ENCODE assay signal across 23 cellular contexts in the genomic region with DNA sequence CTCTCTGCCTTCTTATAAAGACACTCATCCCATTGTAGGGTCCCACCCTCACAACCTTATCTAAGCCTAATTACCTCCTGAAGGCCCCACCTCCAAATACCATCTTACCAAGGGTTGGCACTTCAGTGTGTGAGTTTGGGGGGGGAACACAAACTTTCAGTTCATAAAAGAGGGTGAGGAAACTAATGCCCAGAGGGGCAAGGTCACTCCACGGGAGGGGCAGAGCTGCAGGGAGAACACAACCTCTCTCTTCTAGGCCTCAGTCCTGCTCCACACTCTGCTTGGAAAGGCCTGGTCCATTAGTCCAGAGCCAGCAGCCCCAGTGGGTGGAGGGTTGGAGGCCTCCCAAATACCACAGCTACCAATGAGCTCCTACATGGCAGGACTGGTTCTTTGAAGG. TPM values are rescaled to one million over a fixed set of nuclear protein-coding genes. Genes with fewer than 3 reads are reported as not detected.
DNase-seq lines count a peak whose midpoint lies in the region; ATAC-seq, FAIRE-seq and TF ChIP-seq lines count a peak whose summit lies in the region.
"Had no signal": no experiment of that assay in that cellular context is flagged by ENCODE, and none has a peak within 500 bp of the region (broad histone marks: within the 10 kb centered on the region; RNA-seq: fewer than 3 reads in every experiment).

No MANE protein-coding gene starts in this region.

- no peak overlapping the region for H2BK15ac ChIP-seq in IMR-90 (ENCODE audit: low read depth, low read length)

- peak overlapping the region; percentile 28 for H2AK9ac ChIP-seq in IMR-90 (replicated peaks; ENCODE audit: low read depth, low read length, poor library complexity)

- CTCF ChIA-PET in Caco-2 (lab: Charles Lee) (interaction anchor here (1.1 to 1.4 kb wide), 2 partner anchors 14 to 82 kb away, joined by 3 to 15 read pairs; no protein-coding TSS in a partner anchor), IMR-90 (lab: Yijun Ruan, JAX) (no interaction called here), K562 (lab: Yijun Ruan, JAX; ENCODE audit: low intra/inter-chr PET ratio) (interaction anchor here (0.7 kb wide), 1 partner anchor 118 kb away, joined by 4 read pairs; no protein-coding TSS in a partner anchor)

- no peak overlapping the region for H4K8ac ChIP-seq in IMR-90 (ENCODE audit: low read depth in 2 of 2, low read length in 2 of 2)

- dilution Hi-C loops in IMR-90 (cut with HindIII; ENCODE audit: low sequenced_read_pairs, unreplicated experiment), result no loop called here

- peak overlapping the region; percentile 14 for H3K27ac Mint-ChIP-seq in Caco-2 (ENCODE audit: unreplicated experiment)
- H3K27ac Mint-ChIP-seq: CD14-positive monocyte, GM23338 had no signal

- no peak overlapping the region for H3K9ac ChIP-seq in IMR-90 (ENCODE audit: low read depth, low read length)
- peak overlapping the region; percentile 42 to 84; a peak in 2 of 4 replicates for H3K9ac ChIP-seq in K562 (ENCODE audit: insufficient read depth in 1 of 2, low read depth in 2 of 2, low read length in 2 of 2)
- H3K9ac ChIP-seq in mucosa of rectum (ENCODE audit: low read depth in 1 of 2, low read length in 2 of 2), result peak overlapping the region; percentile 70 to 73
- H3K9ac ChIP-seq: SK-N-SH had no signal

- no peak overlapping the region for H3K14ac ChIP-seq in IMR-90 (replicated peaks; ENCODE audit: low read depth, low read length)

- H3K36me3 ChIP-seq in Caco-2 (ENCODE audit: control insufficient read depth, insufficient read depth, low read length) (no peaks in the 10 kb centered on the region), IMR-90 (ENCODE audit: control insufficient read depth, insufficient read depth, low read length) (no peaks in the 10 kb centered on the region), K562 (ENCODE audit: control insufficient read depth, insufficient read depth, low read length) (no peaks in the 10 kb centered on the region), mucosa of rectum (ENCODE audit: control insufficient read depth in 2 of 2, insufficient read depth in 2 of 2, low read length in 2 of 2) (no peaks in the 10 kb centered on the region), upper lobe of left lung (no peaks in the 10 kb centered on the region)

- H3K4me2 ChIP-seq in IMR-90 (ENCODE audit: low read depth, low read length) (no peak overlapping the region), K562 (ENCODE audit: insufficient read depth, low read length) (no peak overlapping the region)
- H3K4me2 ChIP-seq: GM23338, SK-N-SH had no signal

- H3K27me3 ChIP-seq in Caco-2 (replicated peaks; ENCODE audit: control insufficient read depth, insufficient read depth, low read length) (no peaks in the 10 kb centered on the region), IMR-90 (ENCODE audit: control insufficient read depth, insufficient read depth, low read length) (no peaks in the 10 kb centered on the region), K562 (ENCODE audit: control insufficient read depth in 2 of 2, insufficient read depth in 2 of 2, low read length in 2 of 2) (no peaks in the 10 kb centered on the region), mucosa of rectum (ENCODE audit: control insufficient read depth in 2 of 2, insufficient read depth in 2 of 2, low read length in 2 of 2) (no peaks in the 10 kb centered on the region), upper lobe of left lung (no peaks in the 10 kb centered on the region)

- H3K4me3 Mint-ChIP-seq in Caco-2 (ENCODE audit: unreplicated experiment), result no peak overlapping the region
- H3K4me3 Mint-ChIP-seq: CD14-positive monocyte, GM23338 had no signal

- TF ChIP-seq EP300 in K562 (IDR thresholded peaks at IDR 0.05; ENCODE audit: low read length) (no peak), upper lobe of left lung (IDR thresholded peaks at IDR 0.05) (no peak)

- H2BK20ac ChIP-seq in IMR-90 (ENCODE audit: low read depth, low read length), result no peak overlapping the region

- ATAC-seq in IMR-90 (ENCODE audit: low read depth) (no peak), K562 (no peak), GM19452 (IDR thresholded peaks at IDR 0.05; ENCODE audit: unreplicated experiment) (no peak), upper lobe of left lung (ENCODE audit: low FRiP score in 2 of 2) (no peak)
- ATAC-seq: GM12878, GM23338 had no signal

- H3K4me1 Mint-ChIP-seq in Caco-2 (ENCODE audit: low read depth, unreplicated experiment), result peaks cover 26% of the 10 kb centered on the region

- H3K4me3 ChIP-seq in Caco-2 (ENCODE audit: low read depth, low read length), result no peak overlapping the region
- H3K4me3 ChIP-seq in IMR-90 (ENCODE audit: insufficient read depth, low read depth, low read length), result no peak overlapping the region
- no peak overlapping the region for H3K4me3 ChIP-seq in K562
- H3K4me3 ChIP-seq in mucosa of rectum (ENCODE audit: low read length in 2 of 2), result peak overlapping the region; percentile 34 to 58
- H3K4me3 ChIP-seq in upper lobe of left lung, result no peak overlapping the region
- H3K4me3 ChIP-seq: GM12878, GM23338 had no signal

- TF ChIP-seq CTCF in Caco-2 (IDR thresholded peaks at IDR 0.05; ENCODE audit: insufficient read depth in 1 of 2, low read depth in 1 of 2, low read length in 1 of 2, severe bottlenecking in 1 of 2, unreplicated experiment in 1 of 2), result no peak
- no peak for TF ChIP-seq CTCF in IMR-90 (conservative IDR thresholded peaks at IDR 0.05; ENCODE audit: low read depth, low read length)
- no peak for TF ChIP-seq CTCF in K562 (IDR thresholded peaks at IDR 0.05 in 2 of 3, conservative IDR thresholded peaks at IDR 0.05 in 1 of 3; ENCODE audit: insufficient read depth in 2 of 3, low read depth in 1 of 3, low read length in 3 of 3)
- TF ChIP-seq CTCF in upper lobe of left lung (IDR thresholded peaks at IDR 0.05), result no peak

- no peak overlapping the region for H3K4ac ChIP-seq in IMR-90 (ENCODE audit: low read depth, low read length)

- H3K4me1 ChIP-seq in Caco-2, result peaks cover 37% of the 10 kb centered on the region
- H3K4me1 ChIP-seq in IMR-90 (ENCODE audit: control insufficient read depth, insufficient read depth, low read length), result 0 out of 2 replicates have a peak, but pooled peaks cover 4% of the 10 kb centered on the region
- peaks cover 20 to 23% of the 10 kb centered on the region in 2 experiments; a peak in 4 of 5 replicates for H3K4me1 ChIP-seq in K562 (replicated peaks in 1 of 2; ENCODE audit: control insufficient read depth in 2 of 2, insufficient read depth in 2 of 2, low read length in 2 of 2)
- peaks cover 33 to 39% of the 10 kb centered on the region in 2 donors for H3K4me1 ChIP-seq in mucosa of rectum (ENCODE audit: control insufficient read depth in 2 of 2, insufficient read depth in 2 of 2, low read length in 2 of 2)
- H3K4me1 ChIP-seq in upper lobe of left lung, result peaks cover 17 to 31% (median 27%) of the 10 kb centered on the region in 4 donors

- H3K79me2 ChIP-seq in K562 (ENCODE audit: control insufficient read depth, insufficient read depth, low read length), result no peaks in the 10 kb centered on the region

- H2BK5ac ChIP-seq in IMR-90 (ENCODE audit: low read depth, low read length, poor library complexity, severe bottlenecking), result no peak overlapping the region

- TF ChIP-seq POLR2A in IMR-90 (IDR thresholded peaks at IDR 0.05; ENCODE audit: low read depth, low read length), result no peak
- TF ChIP-seq POLR2A in K562 (conservative IDR thresholded peaks at IDR 0.05), result no peak
- no peak for TF ChIP-seq POLR2A in upper lobe of left lung (IDR thresholded peaks at IDR 0.05)

- no peak overlapping the region for H2BK120ac ChIP-seq in IMR-90 (ENCODE audit: low read depth, low read length)

- no peak overlapping the region for H3K27ac ChIP-seq in IMR-90 (ENCODE audit: insufficient read depth, low read length)
- peak overlapping the region; percentile 55; the same call in 2 of the 3 replicates for H3K27ac ChIP-seq in K562 (ENCODE audit: extremely low read depth, low read depth, low read length)
- peak overlapping the region; percentile 97 to 98 for H3K27ac ChIP-seq in mucosa of rectum (ENCODE audit: low read depth in 2 of 2, low read length in 2 of 2)
- H3K27ac ChIP-seq in upper lobe of left lung, result no peak overlapping the region

- H3K23ac ChIP-seq in IMR-90 (ENCODE audit: low read depth, low read length), result no peak overlapping the region; the same call in 1 of the 2 replicates

- POLR2A ChIA-PET in Caco-2 (lab: Charles Lee) (no interaction called here), IMR-90 (lab: Charles Lee; ENCODE audit: unreplicated experiment) (no interaction called here), K562 (lab: Yijun Ruan, JAX) (interaction anchor here (0.5 to 1.4 kb wide), 4 partner anchors 15 to 424 kb away, joined by 3 to 6 read pairs (median 4); a partner anchor contains a TSS)

- peaks cover 7% of the 10 kb centered on the region; the same call in 1 of the 2 replicates for H3K9me1 ChIP-seq in IMR-90 (ENCODE audit: insufficient read depth, low read length)
- H3K9me1 ChIP-seq in K562 (ENCODE audit: control insufficient read depth, insufficient read depth, low read length), result no peaks in the 10 kb centered on the region

- no peak overlapping the region for H3K56ac ChIP-seq in IMR-90 (ENCODE audit: extremely low read depth, insufficient read depth, low read length)

- H3K9me3 Mint-ChIP-seq in Caco-2 (ENCODE audit: unreplicated experiment), result no peaks in the 10 kb centered on the region
- H3K9me3 Mint-ChIP-seq: CD14-positive monocyte, GM23338 had no signal

- WGBS in IMR-90 (ENCODE audit: extremely low coverage in 2 of 2, insufficient read length in 1 of 2), 2 experiments, result no CpG with 5 or more reads among the region's 1 CpG
- WGBS in K562 (ENCODE audit: insufficient coverage, low coverage, missing lambda C conversion rate), result 40% methylated on average over 1 of the region's 1 CpG
- WGBS in upper lobe of left lung, 2 donors, result 67 to 78% methylated on average over 1 of the region's 1 CpG

- H3K79me1 ChIP-seq in IMR-90 (ENCODE audit: low read depth in 1 of 2, low read length in 2 of 2), result no peaks in the 10 kb centered on the region

- no peak overlapping the region for H2AFZ ChIP-seq in IMR-90 (replicated peaks; ENCODE audit: low read length, poor library complexity)
- peak overlapping the region; percentile 81 for H2AFZ ChIP-seq in K562 (ENCODE audit: low read depth, low read length)
- H2AFZ ChIP-seq: GM23338 had no signal

- in situ Hi-C loops in IMR-90 (cut with MboI; ENCODE audit: low sequenced_read_pairs), result no loop called here
- in situ Hi-C loops in K562 (cut with MboI), result loop anchor here (5.0 kb wide), 1 partner anchor 152 kb away; no protein-coding TSS in a partner anchor

- no peak for DNase-seq in Caco-2
- DNase-seq in IMR-90, result no peak
- DNase-seq in K562 (ENCODE audit: extremely low read depth in 1 of 4, low spot score in 3 of 4), result no peak
- no peak for DNase-seq in upper lobe of left lung
- DNase-seq in activated CD4-positive, alpha-beta T cell treated with anti-CD3 and anti-CD28 coated beads, Interleukin-2, amount 50 U/mL, for 1 hour, result no peak
- DNase-seq: COR-L47, GF-D8, Karpas-422, NCI-H226, NCI-H524, NCI-H82, OCI-M1, SHP77 treated with DMSO at 0.1 percent for 48 hours, SK-N-SH had no signal

- H3K9me3 ChIP-seq in Caco-2 (no peaks in the 10 kb centered on the region), IMR-90 (ENCODE audit: control insufficient read depth, insufficient read depth, low read length) (no peaks in the 10 kb centered on the region), K562 (replicated peaks; ENCODE audit: control insufficient read depth, insufficient read depth, low read depth, low read length) (no peaks in the 10 kb centered on the region), mucosa of rectum (ENCODE audit: control insufficient read depth in 2 of 2, low read length in 2 of 2) (no peaks in the 10 kb centered on the region), upper lobe of left lung (no peaks in the 10 kb centered on the region)
- H3K9me3 ChIP-seq: SK-N-SH had no signal

- H4K5ac ChIP-seq in IMR-90 (ENCODE audit: low read depth, low read length), result no peak overlapping the region

- TF ChIP-seq RAD21 in IMR-90 (IDR thresholded peaks at IDR 0.05; ENCODE audit: low read length), result no peak
- no peak for TF ChIP-seq RAD21 in K562 (CRISPR knock-in tag; conservative IDR thresholded peaks at IDR 0.05 in 1 of 2, IDR thresholded peaks at IDR 0.05 in 1 of 2)

- H3K27me3 Mint-ChIP-seq in Caco-2 (ENCODE audit: insufficient read depth, unreplicated experiment), result no peaks in the 10 kb centered on the region

- FAIRE-seq in K562 (lab: Jason Lieb, UNC), result no peak
- FAIRE-seq: GM12878, GM19239 had no signal

- BruUV-seq in Caco-2 (replicated peaks; lab: Mats Ljungman, UMichigan), result no TSS peak
- BruUV-seq in IMR-90 (replicated peaks; lab: Mats Ljungman, UMichigan), result no TSS peak
- BruUV-seq in K562 (replicated peaks; lab: Mats Ljungman, UMichigan), result no TSS peak

- no peaks in the 10 kb centered on the region for H4K20me1 ChIP-seq in IMR-90 (ENCODE audit: insufficient read depth, low read length)
- no peaks in the 10 kb centered on the region for H4K20me1 ChIP-seq in K562 (replicated peaks; ENCODE audit: control insufficient read depth, insufficient read depth, low read length)

- H2AK5ac ChIP-seq in IMR-90 (ENCODE audit: low read depth, low read length), result no peak overlapping the region

- no peak overlapping the region for H3K18ac ChIP-seq in IMR-90 (ENCODE audit: low read depth, low read length)

- H3K36me3 Mint-ChIP-seq in Caco-2 (ENCODE audit: insufficient read depth, unreplicated experiment), result no peaks in the 10 kb centered on the region

- intact Hi-C loops in Caco-2 (cut with micrococcal nuclease; ENCODE audit: unreplicated experiment), result loop anchor here (5.0 kb wide), 1 partner anchor 152 kb away; no protein-coding TSS in a partner anchor
- intact Hi-C loops in IMR-90 (cut with micrococcal nuclease), result loop anchor here (5.0 kb wide), 1 partner anchor 152 kb away; no protein-coding TSS in a partner anchor
- intact Hi-C loops in K562 (cut with micrococcal nuclease), result no loop called here

- H4K91ac ChIP-seq in IMR-90 (ENCODE audit: insufficient read depth, low read depth, low read length), result no peak overlapping the region

RNA-seq across cellular contexts. Expression of a gene that starts 2.7 kb away (rescaled TPM):
- total RNA-seq in Caco-2 (2022) (0.79 and 1.4 TPM in 2 replicates), IMR-90 (2012; rRNA removed) (0.36 and 0.56 TPM in 2 replicates), K562 (2014; rRNA removed) (7.0 and 7.3 TPM in 2 replicates), K562 (2014; rRNA removed; fragmentation: Illumina TruSeq; extraction: Trizol) (2.5 and 3.1 TPM in 2 replicates), K562 (2015; rRNA removed; fragmentation: Illumina TruSeq; extraction: Trizol) (4.4 and 4.8 TPM in 2 replicates), K562 (2021) (8.7 TPM in 2 replicates), upper lobe of left lung (10 to 100 TPM in 1 of 6 donors, 1 to 10 TPM in 5; 1.7 to 36.7 (median 6.0) TPM)
- polyA plus RNA-seq in IMR-90 (2012; rRNA removed) (1.2 and 1.6 TPM in 2 replicates), K562 (2011; rRNA removed) (7.2 and 9.0 TPM in 2 replicates), K562 (2014; fragmentation: Illumina TruSeq; extraction: Trizol) (8.9 and 10.0 TPM in 2 replicates), K562 (2014; fragmentation: Nextera tagmentation; extraction: Ambion mirVana) (1 to 10 TPM; 1.7 to 1.9 TPM), K562 (2014; rRNA removed) (5.2 and 6.4 TPM in 2 replicates)
- polyA plus RNA-seq in IMR-90 (2012; cell fraction: cytosol; rRNA removed), result 0.47 and 1.5 TPM in 2 replicates
- polyA plus RNA-seq in IMR-90 (2012; cell fraction: nucleus; rRNA removed; ENCODE audit: low replicate concordance), result 1.1 and 1.2 TPM in 2 replicates
- 6.5 and 18.2 TPM in 2 replicates for total RNA-seq in K562 (2011; cell fraction: chromatin; rRNA removed; ENCODE audit: low replicate concordance)
- 10.7 and 15.0 TPM in 2 replicates for total RNA-seq in K562 (2011; cell fraction: nucleolus; rRNA removed)
- total RNA-seq in K562 (2011; cell fraction: nucleoplasm; rRNA removed), result 7.7 and 8.2 TPM in 2 replicates
- polyA plus RNA-seq in K562 (2011; cell fraction: cytosol; rRNA removed), result 8.1 and 21.2 TPM in 2 replicates
- polyA plus RNA-seq in K562 (2011; cell fraction: nucleus; rRNA removed), result 5.7 and 9.2 TPM in 2 replicates
- polyA plus RNA-seq in K562 (2012), result 7.4 and 11.4 TPM in 2 replicates
- polyA minus RNA-seq in K562 (2011; rRNA and poly(A)+ RNA removed), result 4.9 and 7.0 TPM in 2 replicates
- 5.3 and 7.1 TPM in 2 replicates for polyA minus RNA-seq in K562 (2011; cell fraction: cytosol; rRNA and poly(A)+ RNA removed)
- 3.9 and 4.1 TPM in 2 replicates for polyA minus RNA-seq in K562 (2011; cell fraction: nucleus; rRNA and poly(A)+ RNA removed)

RNA-seq across cellular contexts. Expression of a gene that starts 14.5 kb away (rescaled TPM):
- total RNA-seq in Caco-2 (2022) (91.7 and 103 TPM in 2 replicates), IMR-90 (2012; rRNA removed) (46.4 and 48.9 TPM in 2 replicates), K562 (2014; rRNA removed) (141 and 204 TPM in 2 replicates), K562 (2014; rRNA removed; fragmentation: Illumina TruSeq; extraction: Trizol) (39.9 and 48.4 TPM in 2 replicates), K562 (2015; rRNA removed; fragmentation: Illumina TruSeq; extraction: Trizol) (88.1 and 90.6 TPM in 2 replicates), K562 (2021) (101 and 112 TPM in 2 replicates), upper lobe of left lung (100 to 1,000 TPM in 1 of 6 donors, 10 to 100 TPM in 5; 41.9 to 113 (median 81.2) TPM)
- polyA plus RNA-seq in IMR-90 (2012; rRNA removed) (152 and 168 TPM in 2 replicates), K562 (2011; rRNA removed) (114 and 171 TPM in 2 replicates), K562 (2014; fragmentation: Illumina TruSeq; extraction: Trizol) (92.2 and 138 TPM in 2 replicates), K562 (2014; fragmentation: Nextera tagmentation; extraction: Ambion mirVana) (10 to 100 TPM in 1 of 2 experiments, 1 to 10 TPM in 1; 5.7 to 32.6 TPM), K562 (2014; rRNA removed) (154 and 169 TPM in 2 replicates)
- 75.2 and 195 TPM in 2 replicates for polyA plus RNA-seq in IMR-90 (2012; cell fraction: cytosol; rRNA removed)
- 54.5 and 73.7 TPM in 2 replicates for polyA plus RNA-seq in IMR-90 (2012; cell fraction: nucleus; rRNA removed; ENCODE audit: low replicate concordance)
- total RNA-seq in K562 (2011; cell fraction: chromatin; rRNA removed; ENCODE audit: low replicate concordance), result 9.7 and 25.1 TPM in 2 replicates
- total RNA-seq in K562 (2011; cell fraction: nucleolus; rRNA removed), result 32.9 and 34.2 TPM in 2 replicates
- 26.7 and 29.8 TPM in 2 replicates for total RNA-seq in K562 (2011; cell fraction: nucleoplasm; rRNA removed)
- polyA plus RNA-seq in K562 (2011; cell fraction: cytosol; rRNA removed), result 207 and 325 TPM in 2 replicates
- 69.0 and 81.0 TPM in 2 replicates for polyA plus RNA-seq in K562 (2011; cell fraction: nucleus; rRNA removed)
- 121 and 156 TPM in 2 replicates for polyA plus RNA-seq in K562 (2012)
- 33.6 and 35.6 TPM in 2 replicates for polyA minus RNA-seq in K562 (2011; rRNA and poly(A)+ RNA removed)
- 46.1 and 90.9 TPM in 2 replicates for polyA minus RNA-seq in K562 (2011; cell fraction: cytosol; rRNA and poly(A)+ RNA removed)
- 9.3 and 19.7 TPM in 2 replicates for polyA minus RNA-seq in K562 (2011; cell fraction: nucleus; rRNA and poly(A)+ RNA removed)

RNA-seq across cellular contexts. Expression of a gene that starts 27.6 kb away (rescaled TPM):
- total RNA-seq in Caco-2 (2022) (not detected in 2 replicates), IMR-90 (2012; rRNA removed) (not detected in 2 replicates), K562 (2014; rRNA removed) (0.12 TPM in 1 of 2 replicates, not detected in the other), K562 (2014; rRNA removed; fragmentation: Illumina TruSeq; extraction: Trizol) (0.18 and 0.29 TPM in 2 replicates), K562 (2015; rRNA removed; fragmentation: Illumina TruSeq; extraction: Trizol) (0.68 and 0.83 TPM in 2 replicates), K562 (2021) (0.24 TPM in 1 of 2 replicates, not detected in the other), upper lobe of left lung (under 1 TPM in 1 of 6 donors, not detected in 5; 0.15 TPM)
- polyA plus RNA-seq in IMR-90 (2012; rRNA removed) (not detected in 2 replicates), K562 (2011; rRNA removed) (0.28 and 0.42 TPM in 2 replicates), K562 (2014; fragmentation: Illumina TruSeq; extraction: Trizol) (0.39 TPM in 1 of 2 replicates, not detected in the other), K562 (2014; fragmentation: Nextera tagmentation; extraction: Ambion mirVana) (under 1 TPM in 1 of 2 experiments, not detected in 1; 0.21 TPM), K562 (2014; rRNA removed) (0.17 and 0.30 TPM in 2 replicates)
- 0.04 TPM in 1 of 2 replicates, not detected in the other for polyA plus RNA-seq in IMR-90 (2012; cell fraction: cytosol; rRNA removed)
- polyA plus RNA-seq in IMR-90 (2012; cell fraction: nucleus; rRNA removed; ENCODE audit: low replicate concordance), result 0.06 TPM in 1 of 2 replicates, not detected in the other
- 0.30 TPM in 1 of 2 replicates, not detected in the other for total RNA-seq in K562 (2011; cell fraction: chromatin; rRNA removed; ENCODE audit: low replicate concordance)
- total RNA-seq in K562 (2011; cell fraction: nucleolus; rRNA removed), result 0.33 TPM in 1 of 2 replicates, not detected in the other
- 0.38 TPM in 1 of 2 replicates, not detected in the other for total RNA-seq in K562 (2011; cell fraction: nucleoplasm; rRNA removed)
- polyA plus RNA-seq in K562 (2011; cell fraction: cytosol; rRNA removed), result 0.63 and 1.4 TPM in 2 replicates
- polyA plus RNA-seq in K562 (2011; cell fraction: nucleus; rRNA removed), result 0.13 and 0.74 TPM in 2 replicates
- polyA plus RNA-seq in K562 (2012), result 0.09 and 0.15 TPM in 2 replicates
- 0.11 and 0.21 TPM in 2 replicates for polyA minus RNA-seq in K562 (2011; rRNA and poly(A)+ RNA removed)
- not detected in 2 replicates for polyA minus RNA-seq in K562 (2011; cell fraction: cytosol; rRNA and poly(A)+ RNA removed)
- polyA minus RNA-seq in K562 (2011; cell fraction: nucleus; rRNA and poly(A)+ RNA removed), result not detected in 2 replicates
- total RNA-seq: GM12878, GM23338, MCF 10A, RPMI7951 had no signal
- polyA plus RNA-seq: AG04450, CD14-positive monocyte, GM23338, SK-N-SH had no signal

RNA-seq across cellular contexts. Expression of a gene that starts 27.8 kb away (rescaled TPM):
- total RNA-seq in Caco-2 (2022) (35.5 and 35.8 TPM in 2 replicates), IMR-90 (2012; rRNA removed) (8.1 and 9.0 TPM in 2 replicates), K562 (2014; rRNA removed) (18.3 and 33.3 TPM in 2 replicates), K562 (2014; rRNA removed; fragmentation: Illumina TruSeq; extraction: Trizol) (6.9 and 8.3 TPM in 2 replicates), K562 (2015; rRNA removed; fragmentation: Illumina TruSeq; extraction: Trizol) (14.9 and 15.2 TPM in 2 replicates), K562 (2021) (21.3 and 27.8 TPM in 2 replicates), upper lobe of left lung (10 to 100 TPM; 14.7 to 32.1 (median 21.2) TPM)
- polyA plus RNA-seq in IMR-90 (2012; rRNA removed) (15.2 and 16.3 TPM in 2 replicates), K562 (2011; rRNA removed) (4.5 and 13.3 TPM in 2 replicates), K562 (2014; fragmentation: Illumina TruSeq; extraction: Trizol) (20.1 and 24.7 TPM in 2 replicates), K562 (2014; fragmentation: Nextera tagmentation; extraction: Ambion mirVana) (1 to 10 TPM; 1.8 to 2.8 TPM), K562 (2014; rRNA removed) (18.2 and 19.5 TPM in 2 replicates)
- polyA plus RNA-seq in IMR-90 (2012; cell fraction: cytosol; rRNA removed), result 12.7 and 13.7 TPM in 2 replicates
- 11.7 and 14.6 TPM in 2 replicates for polyA plus RNA-seq in IMR-90 (2012; cell fraction: nucleus; rRNA removed; ENCODE audit: low replicate concordance)
- 4.7 and 12.8 TPM in 2 replicates for total RNA-seq in K562 (2011; cell fraction: chromatin; rRNA removed; ENCODE audit: low replicate concordance)
- total RNA-seq in K562 (2011; cell fraction: nucleolus; rRNA removed), result 7.2 and 8.0 TPM in 2 replicates
- total RNA-seq in K562 (2011; cell fraction: nucleoplasm; rRNA removed), result 6.2 and 10.2 TPM in 2 replicates
- 14.2 and 17.5 TPM in 2 replicates for polyA plus RNA-seq in K562 (2011; cell fraction: cytosol; rRNA removed)
- 8.0 and 14.9 TPM in 2 replicates for polyA plus RNA-seq in K562 (2011; cell fraction: nucleus; rRNA removed)
- polyA plus RNA-seq in K562 (2012), result 20.3 and 31.1 TPM in 2 replicates
- polyA minus RNA-seq in K562 (2011; rRNA and poly(A)+ RNA removed), result 1.9 and 3.4 TPM in 2 replicates
- polyA minus RNA-seq in K562 (2011; cell fraction: cytosol; rRNA and poly(A)+ RNA removed), result 12.6 and 14.8 TPM in 2 replicates
- 2.3 and 4.2 TPM in 2 replicates for polyA minus RNA-seq in K562 (2011; cell fraction: nucleus; rRNA and poly(A)+ RNA removed)

RNA-seq across cellular contexts. Expression of a gene that starts 41.5 kb away (rescaled TPM):
- total RNA-seq in Caco-2 (2022) (21.2 and 21.6 TPM in 2 replicates), IMR-90 (2012; rRNA removed) (2.8 and 2.9 TPM in 2 replicates), K562 (2014; rRNA removed) (21.2 and 27.0 TPM in 2 replicates), K562 (2014; rRNA removed; fragmentation: Illumina TruSeq; extraction: Trizol) (2.4 and 5.1 TPM in 2 replicates), K562 (2015; rRNA removed; fragmentation: Illumina TruSeq; extraction: Trizol) (14.8 and 17.0 TPM in 2 replicates), K562 (2021) (35.2 and 35.7 TPM in 2 replicates), upper lobe of left lung (10 to 100 TPM in 5 of 6 donors, 1 to 10 TPM in 1; 9.1 to 18.9 (median 14.5) TPM)
- polyA plus RNA-seq in IMR-90 (2012; rRNA removed) (13.2 and 15.4 TPM in 2 replicates), K562 (2011; rRNA removed) (5.8 and 7.6 TPM in 2 replicates), K562 (2014; fragmentation: Illumina TruSeq; extraction: Trizol) (4.0 and 9.0 TPM in 2 replicates), K562 (2014; fragmentation: Nextera tagmentation; extraction: Ambion mirVana) (under 1 TPM; 0.20 to 0.80 TPM), K562 (2014; rRNA removed) (23.8 and 25.4 TPM in 2 replicates)
- polyA plus RNA-seq in IMR-90 (2012; cell fraction: cytosol; rRNA removed), result 15.5 and 29.2 TPM in 2 replicates
- polyA plus RNA-seq in IMR-90 (2012; cell fraction: nucleus; rRNA removed; ENCODE audit: low replicate concordance), result 6.5 and 20.0 TPM in 2 replicates
- total RNA-seq in K562 (2011; cell fraction: chromatin; rRNA removed; ENCODE audit: low replicate concordance), result 3.9 and 9.1 TPM in 2 replicates
- total RNA-seq in K562 (2011; cell fraction: nucleolus; rRNA removed), result 11.5 and 16.6 TPM in 2 replicates
- total RNA-seq in K562 (2011; cell fraction: nucleoplasm; rRNA removed), result 7.3 and 7.9 TPM in 2 replicates
- polyA plus RNA-seq in K562 (2011; cell fraction: cytosol; rRNA removed), result 13.3 and 46.2 TPM in 2 replicates
- 9.3 and 12.1 TPM in 2 replicates for polyA plus RNA-seq in K562 (2011; cell fraction: nucleus; rRNA removed)
- 19.9 and 22.1 TPM in 2 replicates for polyA plus RNA-seq in K562 (2012)
- 5.2 TPM in 2 replicates for polyA minus RNA-seq in K562 (2011; rRNA and poly(A)+ RNA removed)
- 11.6 and 16.2 TPM in 2 replicates for polyA minus RNA-seq in K562 (2011; cell fraction: cytosol; rRNA and poly(A)+ RNA removed)
- 2.8 and 4.6 TPM in 2 replicates for polyA minus RNA-seq in K562 (2011; cell fraction: nucleus; rRNA and poly(A)+ RNA removed)

Comparison
In these comparisons a context has a peak if more than half of its experiments do, and no peak if none do; other contexts are left out.
1. H3K4me3 ChIP-seq: peak in mucosa of rectum (2 of 2); none in Caco-2 (single experiment), IMR-90 (single experiment), K562 (single experiment) and upper lobe of left lung (0 of 4).
2. H3K27ac ChIP-seq: peak in K562 (single experiment) and mucosa of rectum (2 of 2); none in IMR-90 (single experiment) and upper lobe of left lung (0 of 4).